Comparison of ENCODE assay signal across 1 cellular context in the genomic region with DNA sequence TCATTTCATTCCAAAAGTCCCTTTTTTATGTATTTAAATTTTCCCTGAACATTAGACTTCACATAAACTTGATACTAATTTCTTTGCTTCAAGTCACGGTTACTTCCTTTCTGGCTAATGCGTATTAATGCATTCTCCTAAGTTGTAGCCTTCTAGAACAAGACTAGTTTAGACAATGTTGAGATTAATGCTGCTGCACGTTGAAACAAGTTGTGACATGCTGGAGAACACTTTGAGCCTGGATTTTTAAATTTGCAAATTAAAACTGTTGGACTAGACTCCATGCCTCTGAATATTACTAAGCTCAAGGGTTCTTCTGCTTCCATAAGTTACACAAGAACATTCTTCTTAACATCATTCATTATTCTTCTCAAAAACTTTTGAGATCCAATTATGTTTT.
TF ChIP-seq lines count a peak whose summit lies in the region.

No MANE protein-coding gene starts in this region.

TF ChIP-seq in K562, 482 proteins besides CTCF, POLR2A, EP300 and RAD21 (continued from another document):
- TF ChIP-seq, protein P1, sequence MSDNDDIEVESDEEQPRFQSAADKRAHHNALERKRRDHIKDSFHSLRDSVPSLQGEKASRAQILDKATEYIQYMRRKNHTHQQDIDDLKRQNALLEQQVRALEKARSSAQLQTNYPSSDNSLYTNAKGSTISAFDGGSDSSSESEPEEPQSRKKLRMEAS (CRISPR knock-in tag; IDR thresholded peaks at IDR 0.05), result no peak
- TF ChIP-seq BHLHE40 (IDR thresholded peaks at IDR 0.05; ENCODE audit: low read length) (no peak), RBBP5 (IDR thresholded peaks at IDR 0.05; ENCODE audit: borderline replicate concordance, insufficient read depth, low read length, poor library complexity, severe bottlenecking) (no peak), ZNF444 (CRISPR knock-in tag; IDR thresholded peaks at IDR 0.05) (no peak)
- TF ChIP-seq, protein P2, sequence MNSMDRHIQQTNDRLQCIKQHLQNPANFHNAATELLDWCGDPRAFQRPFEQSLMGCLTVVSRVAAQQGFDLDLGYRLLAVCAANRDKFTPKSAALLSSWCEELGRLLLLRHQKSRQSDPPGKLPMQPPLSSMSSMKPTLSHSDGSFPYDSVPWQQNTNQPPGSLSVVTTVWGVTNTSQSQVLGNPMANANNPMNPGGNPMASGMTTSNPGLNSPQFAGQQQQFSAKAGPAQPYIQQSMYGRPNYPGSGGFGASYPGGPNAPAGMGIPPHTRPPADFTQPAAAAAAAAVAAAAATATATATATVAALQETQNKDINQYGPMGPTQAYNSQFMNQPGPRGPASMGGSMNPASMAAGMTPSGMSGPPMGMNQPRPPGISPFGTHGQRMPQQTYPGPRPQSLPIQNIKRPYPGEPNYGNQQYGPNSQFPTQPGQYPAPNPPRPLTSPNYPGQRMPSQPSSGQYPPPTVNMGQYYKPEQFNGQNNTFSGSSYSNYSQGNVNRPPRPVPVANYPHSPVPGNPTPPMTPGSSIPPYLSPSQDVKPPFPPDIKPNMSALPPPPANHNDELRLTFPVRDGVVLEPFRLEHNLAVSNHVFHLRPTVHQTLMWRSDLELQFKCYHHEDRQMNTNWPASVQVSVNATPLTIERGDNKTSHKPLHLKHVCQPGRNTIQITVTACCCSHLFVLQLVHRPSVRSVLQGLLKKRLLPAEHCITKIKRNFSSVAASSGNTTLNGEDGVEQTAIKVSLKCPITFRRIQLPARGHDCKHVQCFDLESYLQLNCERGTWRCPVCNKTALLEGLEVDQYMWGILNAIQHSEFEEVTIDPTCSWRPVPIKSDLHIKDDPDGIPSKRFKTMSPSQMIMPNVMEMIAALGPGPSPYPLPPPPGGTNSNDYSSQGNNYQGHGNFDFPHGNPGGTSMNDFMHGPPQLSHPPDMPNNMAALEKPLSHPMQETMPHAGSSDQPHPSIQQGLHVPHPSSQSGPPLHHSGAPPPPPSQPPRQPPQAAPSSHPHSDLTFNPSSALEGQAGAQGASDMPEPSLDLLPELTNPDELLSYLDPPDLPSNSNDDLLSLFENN (IDR thresholded peaks at IDR 0.05; ENCODE audit: low read depth in 2 of 2, low read length in 2 of 2), result no peak
